Comparison of ENCODE assay signal across 7 cellular contexts in the genomic region with DNA sequence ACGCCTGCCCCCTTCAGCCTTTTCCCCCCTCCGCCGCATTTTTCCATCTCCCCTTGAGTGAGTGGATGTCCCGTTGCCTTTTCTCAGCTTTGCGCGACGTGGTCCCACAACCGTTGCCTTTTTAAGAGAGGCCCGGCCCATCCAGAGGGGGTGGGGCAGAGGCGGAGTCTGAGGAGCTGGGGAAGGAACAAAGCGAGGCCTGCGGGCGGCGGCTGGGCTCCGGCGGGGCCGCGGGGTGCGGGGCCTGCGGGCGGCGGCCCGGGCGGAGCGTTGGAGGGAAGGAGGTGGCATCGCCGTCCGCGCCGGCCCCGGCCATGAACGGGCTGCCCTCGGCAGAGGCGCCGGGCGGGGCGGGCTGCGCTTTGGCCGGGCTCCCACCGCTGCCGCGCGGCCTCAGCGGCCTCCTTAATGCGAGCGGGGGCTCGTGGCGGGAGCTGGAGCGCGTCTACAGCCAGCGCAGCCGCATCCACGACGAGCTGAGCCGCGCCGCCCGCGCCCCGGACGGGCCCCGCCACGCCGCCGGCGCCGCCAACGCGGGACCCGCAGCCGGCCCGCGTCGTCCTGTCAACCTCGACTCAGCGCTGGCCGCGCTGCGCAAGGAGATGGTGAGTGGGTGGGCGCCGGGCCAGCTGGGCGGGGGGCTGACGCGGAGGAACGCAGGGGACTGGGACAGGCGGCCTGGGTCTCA. TPM values are rescaled to one million over a fixed set of nuclear protein-coding genes. Genes with fewer than 3 reads are reported as not detected.
A peak's percentile ranks its signal among the peaks of the same experiment; 100 is the strongest.
DNase-seq lines count a peak whose midpoint lies in the region; ATAC-seq, FAIRE-seq and TF ChIP-seq lines count a peak whose summit lies in the region.

Gene FAM89B (plus strand): TSS at position 183 of the 688 bp plus-strand sequence. CDS start 132 bp downstream, at position 315.

- no peak for TF ChIP-seq CTCF in keratinocyte (optimal IDR thresholded peaks at IDR 0.05 in 1 of 3, IDR thresholded peaks at IDR 0.05 in 1 of 3, conservative IDR thresholded peaks at IDR 0.05 in 1 of 3; ENCODE audit: extremely low read depth in 1 of 3, insufficient read depth in 2 of 3, low read length in 3 of 3)

- DNase-seq in GM19239 (ENCODE audit: insufficient read length, low spot score) (no peak), NCI-H226 (peak; percentile 76), cerebellar nuclear complex (lab: John Stamatoyannopoulos, UW) (peak; percentile 23 to 75), keratinocyte (ENCODE audit: low read depth, low spot score) (no peak)
- DNase-seq in activated CD4-positive, alpha-beta T cell treated with anti-CD3 and anti-CD28 coated beads for 36 hours = peak; percentile 94
- DNase-seq in stimulated activated CD4-positive, alpha-beta T cell treated with anti-CD3 and anti-CD28 coated beads, Interleukin-12 subunit alpha, Interleukin-12 subunit beta, amount 100 ng/mL, for 48 hours (ENCODE audit: low read depth in 2 of 3, low spot score in 1 of 3) = peak; percentile 77 to 89 (median 85)

- peak within 1 kb of the TSS; percentile 100 for H3K4me2 ChIP-seq in keratinocyte (ENCODE audit: control insufficient read depth, extremely low read depth, insufficient read depth, low read depth, low read length)

- FAIRE-seq in GM19239 (lab: Jason Lieb, UNC) (peak; percentile 70), keratinocyte (lab: Jason Lieb, UNC) (no peak)

- ATAC-seq in activated CD4-positive, alpha-beta T cell treated with anti-CD3 and anti-CD28 coated beads for 36 hours = peak; percentile 7
- no peak for ATAC-seq in GM19455 (IDR thresholded peaks at IDR 0.05; ENCODE audit: unreplicated experiment)

- H3K27me3 Mint-ChIP-seq in activated CD4-positive, alpha-beta T cell treated with anti-CD3 and anti-CD28 coated beads for 36 hours = no peaks in the 10 kb centered on the region

- H3K4me3 ChIP-seq in keratinocyte (ENCODE audit: control insufficient read depth in 2 of 3, extremely low read depth in 1 of 3, insufficient read depth in 2 of 3, low read depth in 1 of 3, low read length in 3 of 3) = peak within 1 kb of the TSS; percentile 85 to 90 (median 88)

- no peaks in the 10 kb centered on the region for H3K27me3 ChIP-seq in keratinocyte (ENCODE audit: control insufficient read depth, extremely low read depth, insufficient read depth, low read length)

- CTCF ChIA-PET in activated CD4-positive, alpha-beta T cell treated with anti-CD3 and anti-CD28 coated beads for 36 hours (lab: Charles Lee) = interaction anchor here (0.5 to 4.6 kb wide), 14 partner anchors 10 to 1327 kb away, joined by 3 to 42 read pairs (median 4); partner anchors contain the start of gene PCNX3

- dilution Hi-C loops in keratinocyte (cut with MboI; ENCODE audit: extremely low pct_ligation_motif_present, low sequenced_read_pairs) = no loop called here

- peak within 1 kb of the TSS; percentile 92 for H3K9ac ChIP-seq in keratinocyte (ENCODE audit: control insufficient read depth, extremely low read depth, insufficient read depth, low read length)

- H3K4me1 Mint-ChIP-seq in activated CD4-positive, alpha-beta T cell treated with anti-CD3 and anti-CD28 coated beads for 36 hours = peaks cover 48% of the 10 kb centered on the region

- peak within 1 kb of the TSS; percentile 97 for H3K4me3 Mint-ChIP-seq in activated CD4-positive, alpha-beta T cell treated with anti-CD3 and anti-CD28 coated beads for 36 hours

- peaks cover 37% of the 10 kb centered on the region for H3K36me3 Mint-ChIP-seq in activated CD4-positive, alpha-beta T cell treated with anti-CD3 and anti-CD28 coated beads for 36 hours (ENCODE audit: low read depth)

- H4K20me1 ChIP-seq in keratinocyte (ENCODE audit: control insufficient read depth, extremely low read depth, insufficient read depth, low read length) = peaks cover 5% of the 10 kb centered on the region

- H3K27ac ChIP-seq in keratinocyte (ENCODE audit: control insufficient read depth, insufficient read depth, low read length) = peak within 1 kb of the TSS; percentile 44

- no peaks in the 10 kb centered on the region for H3K9me1 ChIP-seq in keratinocyte (ENCODE audit: control insufficient read depth, extremely low read depth, insufficient read depth, low read length)

- peaks cover 38% of the 10 kb centered on the region for H3K79me2 ChIP-seq in keratinocyte (ENCODE audit: control insufficient read depth, insufficient read depth, low read length)

- H3K9me3 ChIP-seq in keratinocyte (ENCODE audit: control insufficient read depth, low read depth, low read length) = no peaks in the 10 kb centered on the region

- POLR2A ChIA-PET in activated CD4-positive, alpha-beta T cell treated with anti-CD3 and anti-CD28 coated beads for 36 hours (lab: Charles Lee) = interaction anchor here (0.7 to 1.9 kb wide), 8 partner anchors 15 to 762 kb away, joined by 3 to 9 read pairs (median 3); partner anchors contain the start of gene MALAT1

- H3K4me1 ChIP-seq in keratinocyte (ENCODE audit: control insufficient read depth, extremely low read depth, insufficient read depth, low read length) = peaks cover 60% of the 10 kb centered on the region

- intact Hi-C loops in activated CD4-positive, alpha-beta T cell treated with anti-CD3 and anti-CD28 coated beads for 36 hours (cut with DNase I, micrococcal nuclease) = loop anchor here (1.0 to 5.0 kb wide), 8 partner anchors 140 to 795 kb away; partner anchors contain the start of genes ATG2A (in 1 of the 2), CFL1 (in 1 of the 2), EHD1 (in 1 of the 2) and KAT5 (in 1 of the 2)

- H3K27ac Mint-ChIP-seq in activated CD4-positive, alpha-beta T cell treated with anti-CD3 and anti-CD28 coated beads for 36 hours = peak within 1 kb of the TSS; percentile 89

- no peaks in the 10 kb centered on the region for H3K36me3 ChIP-seq in keratinocyte (ENCODE audit: control insufficient read depth in 2 of 2, extremely low read depth in 1 of 2, insufficient read depth in 2 of 2, low read length in 2 of 2)

- no peaks in the 10 kb centered on the region for H3K9me3 Mint-ChIP-seq in activated CD4-positive, alpha-beta T cell treated with anti-CD3 and anti-CD28 coated beads for 36 hours (ENCODE audit: low read depth)

- H2AFZ ChIP-seq in keratinocyte (ENCODE audit: control insufficient read depth, low read length) = no peak within 1 kb of the TSS

RNA-seq across cellular contexts. Expression of gene FAM89B, which starts in this region (rescaled TPM):
- 10 to 100 TPM; 12.8 to 22.7 TPM for total RNA-seq in activated CD4-positive, alpha-beta T cell treated with anti-CD3 and anti-CD28 coated beads for 36 hours
- 11.5 to 37.6 TPM (median 13.5 TPM) in 3 replicates for polyA plus RNA-seq in keratinocyte
- polyA plus RNA-seq in keratinocyte (2011; ENCODE audit: low read depth) = 1.3 TPM
- 18.0 and 37.6 TPM in 2 replicates for polyA plus RNA-seq in keratinocyte (2011; cell fraction: cytosol; rRNA removed)
- polyA plus RNA-seq in keratinocyte (2011; cell fraction: nucleus; rRNA removed) = 8.8 and 17.8 TPM in 2 replicates
- polyA plus RNA-seq in keratinocyte (2012; ENCODE audit: low replicate concordance) = 17.0 and 20.6 TPM in 2 replicates
- 8.9 to 33.5 TPM (median 20.7 TPM) in 3 replicates for polyA minus RNA-seq in keratinocyte
- 30.5 TPM for polyA minus RNA-seq in keratinocyte (2011; cell fraction: cytosol; rRNA and poly(A)+ RNA removed)
- polyA minus RNA-seq in keratinocyte (2011; cell fraction: nucleus; rRNA and poly(A)+ RNA removed) = 2.1 and 9.4 TPM in 2 replicates

Comparison
In these comparisons a context has a peak if more than half of its experiments do, and no peak if none do; other contexts are left out.
1. DNase-seq: peak in NCI-H226 (single experiment), activated CD4-positive, alpha-beta T cell treated with anti-CD3 and anti-CD28 coated beads for 36 hours (single experiment), cerebellar nuclear complex (2 of 2) and stimulated activated CD4-positive, alpha-beta T cell treated with anti-CD3 and anti-CD28 coated beads, Interleukin-12 subunit alpha, Interleukin-12 subunit beta, amount 100 ng/mL, for 48 hours (3 of 3); none in GM19239 (single experiment) and keratinocyte (single experiment).